1 cellular context compared by ENCODE assay signal in the genomic region with DNA sequence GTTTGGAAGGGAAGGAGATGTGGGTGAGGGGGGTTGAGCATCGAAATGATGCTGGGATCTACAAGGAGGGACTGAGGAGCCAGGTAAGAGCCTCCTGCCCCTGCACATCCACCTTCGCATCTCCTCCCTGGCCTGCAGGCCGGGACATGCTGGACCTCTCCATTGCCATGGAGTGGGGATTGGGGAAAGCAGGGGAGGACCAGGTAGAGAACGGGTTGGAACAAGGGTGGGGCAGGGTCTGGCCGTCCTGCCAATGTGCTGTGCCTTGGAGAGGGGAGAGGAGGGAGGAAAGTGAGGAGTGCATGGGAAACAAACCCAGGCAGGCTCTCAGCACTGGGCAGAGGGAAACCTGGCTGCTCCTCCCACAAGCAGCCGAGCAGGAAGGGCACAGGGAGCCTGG.
TF ChIP-seq lines count a peak whose summit lies in the region.

No MANE protein-coding gene starts in this region.

TF ChIP-seq in GM23338, 12 proteins besides CTCF, POLR2A, EP300 and RAD21:
- TF ChIP-seq, protein P1, sequence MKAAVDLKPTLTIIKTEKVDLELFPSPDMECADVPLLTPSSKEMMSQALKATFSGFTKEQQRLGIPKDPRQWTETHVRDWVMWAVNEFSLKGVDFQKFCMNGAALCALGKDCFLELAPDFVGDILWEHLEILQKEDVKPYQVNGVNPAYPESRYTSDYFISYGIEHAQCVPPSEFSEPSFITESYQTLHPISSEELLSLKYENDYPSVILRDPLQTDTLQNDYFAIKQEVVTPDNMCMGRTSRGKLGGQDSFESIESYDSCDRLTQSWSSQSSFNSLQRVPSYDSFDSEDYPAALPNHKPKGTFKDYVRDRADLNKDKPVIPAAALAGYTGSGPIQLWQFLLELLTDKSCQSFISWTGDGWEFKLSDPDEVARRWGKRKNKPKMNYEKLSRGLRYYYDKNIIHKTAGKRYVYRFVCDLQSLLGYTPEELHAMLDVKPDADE (IDR thresholded peaks at IDR 0.05): no peak
- TF ChIP-seq EZH2phosphoT487 (IDR thresholded peaks at IDR 0.05; ENCODE audit: unreplicated experiment) (no peak), ZNF114 (CRISPR knock-in tag; IDR thresholded peaks at IDR 0.05) (no peak), CREB1 (CRISPR knock-in tag; IDR thresholded peaks at IDR 0.05; ENCODE audit: low read depth) (no peak), EZH2 (IDR thresholded peaks at IDR 0.05; ENCODE audit: low read depth, unreplicated experiment) (no peak), NANOG (IDR thresholded peaks at IDR 0.05; ENCODE audit: borderline replicate concordance) (no peak), ZNF331 (CRISPR knock-in tag; IDR thresholded peaks at IDR 0.05; ENCODE audit: low read depth) (no peak), POLR2AphosphoS5 (IDR thresholded peaks at IDR 0.05; ENCODE audit: low read depth) (no peak), JUNB (IDR thresholded peaks at IDR 0.05; ENCODE audit: unreplicated experiment) (no peak), STAT1 (IDR thresholded peaks at IDR 0.05; ENCODE audit: unreplicated experiment) (no peak)
- TF ChIP-seq, protein P2, sequence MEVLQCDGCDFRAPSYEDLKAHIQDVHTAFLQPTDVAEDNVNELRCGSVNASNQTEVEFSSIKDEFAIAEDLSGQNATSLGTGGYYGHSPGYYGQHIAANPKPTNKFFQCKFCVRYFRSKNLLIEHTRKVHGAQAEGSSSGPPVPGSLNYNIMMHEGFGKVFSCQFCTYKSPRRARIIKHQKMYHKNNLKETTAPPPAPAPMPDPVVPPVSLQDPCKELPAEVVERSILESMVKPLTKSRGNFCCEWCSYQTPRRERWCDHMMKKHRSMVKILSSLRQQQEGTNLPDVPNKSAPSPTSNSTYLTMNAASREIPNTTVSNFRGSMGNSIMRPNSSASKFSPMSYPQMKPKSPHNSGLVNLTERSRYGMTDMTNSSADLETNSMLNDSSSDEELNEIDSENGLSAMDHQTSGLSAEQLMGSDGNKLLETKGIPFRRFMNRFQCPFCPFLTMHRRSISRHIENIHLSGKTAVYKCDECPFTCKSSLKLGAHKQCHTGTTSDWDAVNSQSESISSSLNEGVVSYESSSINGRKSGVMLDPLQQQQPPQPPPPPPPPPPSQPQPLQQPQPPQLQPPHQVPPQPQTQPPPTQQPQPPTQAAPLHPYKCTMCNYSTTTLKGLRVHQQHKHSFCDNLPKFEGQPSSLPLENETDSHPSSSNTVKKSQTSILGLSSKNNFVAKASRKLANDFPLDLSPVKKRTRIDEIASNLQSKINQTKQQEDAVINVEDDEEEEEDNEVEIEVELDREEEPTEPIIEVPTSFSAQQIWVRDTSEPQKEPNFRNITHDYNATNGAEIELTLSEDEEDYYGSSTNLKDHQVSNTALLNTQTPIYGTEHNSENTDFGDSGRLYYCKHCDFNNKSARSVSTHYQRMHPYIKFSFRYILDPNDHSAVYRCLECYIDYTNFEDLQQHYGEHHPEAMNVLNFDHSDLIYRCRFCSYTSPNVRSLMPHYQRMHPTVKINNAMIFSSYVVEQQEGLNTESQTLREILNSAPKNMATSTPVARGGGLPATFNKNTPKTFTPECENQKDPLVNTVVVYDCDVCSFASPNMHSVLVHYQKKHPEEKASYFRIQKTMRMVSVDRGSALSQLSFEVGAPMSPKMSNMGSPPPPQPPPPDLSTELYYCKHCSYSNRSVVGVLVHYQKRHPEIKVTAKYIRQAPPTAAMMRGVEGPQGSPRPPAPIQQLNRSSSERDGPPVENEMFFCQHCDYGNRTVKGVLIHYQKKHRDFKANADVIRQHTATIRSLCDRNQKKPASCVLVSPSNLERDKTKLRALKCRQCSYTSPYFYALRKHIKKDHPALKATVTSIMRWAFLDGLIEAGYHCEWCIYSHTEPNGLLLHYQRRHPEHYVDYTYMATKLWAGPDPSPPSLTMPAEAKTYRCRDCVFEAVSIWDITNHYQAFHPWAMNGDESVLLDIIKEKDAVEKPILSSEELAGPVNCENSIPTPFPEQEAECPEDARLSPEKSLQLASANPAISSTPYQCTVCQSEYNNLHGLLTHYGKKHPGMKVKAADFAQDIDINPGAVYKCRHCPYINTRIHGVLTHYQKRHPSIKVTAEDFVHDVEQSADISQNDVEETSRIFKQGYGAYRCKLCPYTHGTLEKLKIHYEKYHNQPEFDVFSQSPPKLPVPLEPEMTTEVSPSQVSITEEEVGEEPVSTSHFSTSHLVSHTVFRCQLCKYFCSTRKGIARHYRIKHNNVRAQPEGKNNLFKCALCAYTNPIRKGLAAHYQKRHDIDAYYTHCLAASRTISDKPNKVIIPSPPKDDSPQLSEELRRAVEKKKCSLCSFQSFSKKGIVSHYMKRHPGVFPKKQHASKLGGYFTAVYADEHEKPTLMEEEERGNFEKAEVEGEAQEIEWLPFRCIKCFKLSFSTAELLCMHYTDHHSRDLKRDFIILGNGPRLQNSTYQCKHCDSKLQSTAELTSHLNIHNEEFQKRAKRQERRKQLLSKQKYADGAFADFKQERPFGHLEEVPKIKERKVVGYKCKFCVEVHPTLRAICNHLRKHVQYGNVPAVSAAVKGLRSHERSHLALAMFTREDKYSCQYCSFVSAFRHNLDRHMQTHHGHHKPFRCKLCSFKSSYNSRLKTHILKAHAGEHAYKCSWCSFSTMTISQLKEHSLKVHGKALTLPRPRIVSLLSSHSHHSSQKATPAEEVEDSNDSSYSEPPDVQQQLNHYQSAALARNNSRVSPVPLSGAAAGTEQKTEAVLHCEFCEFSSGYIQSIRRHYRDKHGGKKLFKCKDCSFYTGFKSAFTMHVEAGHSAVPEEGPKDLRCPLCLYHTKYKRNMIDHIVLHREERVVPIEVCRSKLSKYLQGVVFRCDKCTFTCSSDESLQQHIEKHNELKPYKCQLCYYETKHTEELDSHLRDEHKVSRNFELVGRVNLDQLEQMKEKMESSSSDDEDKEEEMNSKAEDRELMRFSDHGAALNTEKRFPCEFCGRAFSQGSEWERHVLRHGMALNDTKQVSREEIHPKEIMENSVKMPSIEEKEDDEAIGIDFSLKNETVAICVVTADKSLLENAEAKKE (CRISPR knock-in tag; IDR thresholded peaks at IDR 0.05): no peak
- TF ChIP-seq, protein P3, sequence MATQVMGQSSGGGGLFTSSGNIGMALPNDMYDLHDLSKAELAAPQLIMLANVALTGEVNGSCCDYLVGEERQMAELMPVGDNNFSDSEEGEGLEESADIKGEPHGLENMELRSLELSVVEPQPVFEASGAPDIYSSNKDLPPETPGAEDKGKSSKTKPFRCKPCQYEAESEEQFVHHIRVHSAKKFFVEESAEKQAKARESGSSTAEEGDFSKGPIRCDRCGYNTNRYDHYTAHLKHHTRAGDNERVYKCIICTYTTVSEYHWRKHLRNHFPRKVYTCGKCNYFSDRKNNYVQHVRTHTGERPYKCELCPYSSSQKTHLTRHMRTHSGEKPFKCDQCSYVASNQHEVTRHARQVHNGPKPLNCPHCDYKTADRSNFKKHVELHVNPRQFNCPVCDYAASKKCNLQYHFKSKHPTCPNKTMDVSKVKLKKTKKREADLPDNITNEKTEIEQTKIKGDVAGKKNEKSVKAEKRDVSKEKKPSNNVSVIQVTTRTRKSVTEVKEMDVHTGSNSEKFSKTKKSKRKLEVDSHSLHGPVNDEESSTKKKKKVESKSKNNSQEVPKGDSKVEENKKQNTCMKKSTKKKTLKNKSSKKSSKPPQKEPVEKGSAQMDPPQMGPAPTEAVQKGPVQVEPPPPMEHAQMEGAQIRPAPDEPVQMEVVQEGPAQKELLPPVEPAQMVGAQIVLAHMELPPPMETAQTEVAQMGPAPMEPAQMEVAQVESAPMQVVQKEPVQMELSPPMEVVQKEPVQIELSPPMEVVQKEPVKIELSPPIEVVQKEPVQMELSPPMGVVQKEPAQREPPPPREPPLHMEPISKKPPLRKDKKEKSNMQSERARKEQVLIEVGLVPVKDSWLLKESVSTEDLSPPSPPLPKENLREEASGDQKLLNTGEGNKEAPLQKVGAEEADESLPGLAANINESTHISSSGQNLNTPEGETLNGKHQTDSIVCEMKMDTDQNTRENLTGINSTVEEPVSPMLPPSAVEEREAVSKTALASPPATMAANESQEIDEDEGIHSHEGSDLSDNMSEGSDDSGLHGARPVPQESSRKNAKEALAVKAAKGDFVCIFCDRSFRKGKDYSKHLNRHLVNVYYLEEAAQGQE (IDR thresholded peaks at IDR 0.05; ENCODE audit: unreplicated experiment): no peak
